In the genomic region with DNA sequence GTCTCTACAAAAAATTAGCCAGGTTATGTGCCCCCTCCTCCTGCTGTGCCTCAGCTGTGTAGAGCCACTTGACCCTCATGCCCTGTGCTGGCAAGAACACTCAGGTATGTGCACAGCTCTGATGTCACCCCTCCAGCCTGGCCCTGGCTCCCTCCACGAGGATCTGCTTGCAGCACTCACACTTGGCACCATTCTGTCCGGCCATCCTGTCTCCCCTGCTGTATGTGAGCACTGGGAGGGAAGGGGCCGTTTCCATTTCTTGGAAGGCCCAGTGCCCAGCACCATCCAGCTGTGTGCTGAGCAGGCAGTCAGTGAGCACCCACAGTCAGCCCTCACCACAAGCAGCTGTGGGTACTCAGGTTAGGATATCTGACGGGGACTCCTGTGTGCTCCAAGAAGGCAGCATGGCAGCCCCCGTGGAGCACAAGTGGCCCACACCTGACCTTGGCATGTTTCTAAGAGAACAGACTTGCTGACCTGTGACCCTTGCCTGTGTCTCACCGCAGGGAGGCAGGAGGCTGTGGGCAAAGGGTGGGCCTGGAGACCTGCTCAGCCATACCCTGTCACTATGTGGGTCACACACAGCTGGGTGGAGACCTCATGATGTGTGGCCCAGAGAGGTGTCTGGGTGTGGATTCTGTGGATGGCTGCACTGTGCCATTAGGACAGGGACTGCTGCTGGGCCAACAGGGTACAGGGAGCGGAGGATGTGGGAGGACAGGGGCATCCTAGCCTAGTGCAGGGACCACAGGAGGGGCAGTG, we compare ENCODE assay signal across 1 cellular context.
TF ChIP-seq lines count a peak whose summit lies in the region.

No MANE protein-coding gene starts in this region.

TF ChIP-seq in GM23338, 12 proteins besides CTCF, POLR2A, EP300 and RAD21:
- TF ChIP-seq, protein P1, sequence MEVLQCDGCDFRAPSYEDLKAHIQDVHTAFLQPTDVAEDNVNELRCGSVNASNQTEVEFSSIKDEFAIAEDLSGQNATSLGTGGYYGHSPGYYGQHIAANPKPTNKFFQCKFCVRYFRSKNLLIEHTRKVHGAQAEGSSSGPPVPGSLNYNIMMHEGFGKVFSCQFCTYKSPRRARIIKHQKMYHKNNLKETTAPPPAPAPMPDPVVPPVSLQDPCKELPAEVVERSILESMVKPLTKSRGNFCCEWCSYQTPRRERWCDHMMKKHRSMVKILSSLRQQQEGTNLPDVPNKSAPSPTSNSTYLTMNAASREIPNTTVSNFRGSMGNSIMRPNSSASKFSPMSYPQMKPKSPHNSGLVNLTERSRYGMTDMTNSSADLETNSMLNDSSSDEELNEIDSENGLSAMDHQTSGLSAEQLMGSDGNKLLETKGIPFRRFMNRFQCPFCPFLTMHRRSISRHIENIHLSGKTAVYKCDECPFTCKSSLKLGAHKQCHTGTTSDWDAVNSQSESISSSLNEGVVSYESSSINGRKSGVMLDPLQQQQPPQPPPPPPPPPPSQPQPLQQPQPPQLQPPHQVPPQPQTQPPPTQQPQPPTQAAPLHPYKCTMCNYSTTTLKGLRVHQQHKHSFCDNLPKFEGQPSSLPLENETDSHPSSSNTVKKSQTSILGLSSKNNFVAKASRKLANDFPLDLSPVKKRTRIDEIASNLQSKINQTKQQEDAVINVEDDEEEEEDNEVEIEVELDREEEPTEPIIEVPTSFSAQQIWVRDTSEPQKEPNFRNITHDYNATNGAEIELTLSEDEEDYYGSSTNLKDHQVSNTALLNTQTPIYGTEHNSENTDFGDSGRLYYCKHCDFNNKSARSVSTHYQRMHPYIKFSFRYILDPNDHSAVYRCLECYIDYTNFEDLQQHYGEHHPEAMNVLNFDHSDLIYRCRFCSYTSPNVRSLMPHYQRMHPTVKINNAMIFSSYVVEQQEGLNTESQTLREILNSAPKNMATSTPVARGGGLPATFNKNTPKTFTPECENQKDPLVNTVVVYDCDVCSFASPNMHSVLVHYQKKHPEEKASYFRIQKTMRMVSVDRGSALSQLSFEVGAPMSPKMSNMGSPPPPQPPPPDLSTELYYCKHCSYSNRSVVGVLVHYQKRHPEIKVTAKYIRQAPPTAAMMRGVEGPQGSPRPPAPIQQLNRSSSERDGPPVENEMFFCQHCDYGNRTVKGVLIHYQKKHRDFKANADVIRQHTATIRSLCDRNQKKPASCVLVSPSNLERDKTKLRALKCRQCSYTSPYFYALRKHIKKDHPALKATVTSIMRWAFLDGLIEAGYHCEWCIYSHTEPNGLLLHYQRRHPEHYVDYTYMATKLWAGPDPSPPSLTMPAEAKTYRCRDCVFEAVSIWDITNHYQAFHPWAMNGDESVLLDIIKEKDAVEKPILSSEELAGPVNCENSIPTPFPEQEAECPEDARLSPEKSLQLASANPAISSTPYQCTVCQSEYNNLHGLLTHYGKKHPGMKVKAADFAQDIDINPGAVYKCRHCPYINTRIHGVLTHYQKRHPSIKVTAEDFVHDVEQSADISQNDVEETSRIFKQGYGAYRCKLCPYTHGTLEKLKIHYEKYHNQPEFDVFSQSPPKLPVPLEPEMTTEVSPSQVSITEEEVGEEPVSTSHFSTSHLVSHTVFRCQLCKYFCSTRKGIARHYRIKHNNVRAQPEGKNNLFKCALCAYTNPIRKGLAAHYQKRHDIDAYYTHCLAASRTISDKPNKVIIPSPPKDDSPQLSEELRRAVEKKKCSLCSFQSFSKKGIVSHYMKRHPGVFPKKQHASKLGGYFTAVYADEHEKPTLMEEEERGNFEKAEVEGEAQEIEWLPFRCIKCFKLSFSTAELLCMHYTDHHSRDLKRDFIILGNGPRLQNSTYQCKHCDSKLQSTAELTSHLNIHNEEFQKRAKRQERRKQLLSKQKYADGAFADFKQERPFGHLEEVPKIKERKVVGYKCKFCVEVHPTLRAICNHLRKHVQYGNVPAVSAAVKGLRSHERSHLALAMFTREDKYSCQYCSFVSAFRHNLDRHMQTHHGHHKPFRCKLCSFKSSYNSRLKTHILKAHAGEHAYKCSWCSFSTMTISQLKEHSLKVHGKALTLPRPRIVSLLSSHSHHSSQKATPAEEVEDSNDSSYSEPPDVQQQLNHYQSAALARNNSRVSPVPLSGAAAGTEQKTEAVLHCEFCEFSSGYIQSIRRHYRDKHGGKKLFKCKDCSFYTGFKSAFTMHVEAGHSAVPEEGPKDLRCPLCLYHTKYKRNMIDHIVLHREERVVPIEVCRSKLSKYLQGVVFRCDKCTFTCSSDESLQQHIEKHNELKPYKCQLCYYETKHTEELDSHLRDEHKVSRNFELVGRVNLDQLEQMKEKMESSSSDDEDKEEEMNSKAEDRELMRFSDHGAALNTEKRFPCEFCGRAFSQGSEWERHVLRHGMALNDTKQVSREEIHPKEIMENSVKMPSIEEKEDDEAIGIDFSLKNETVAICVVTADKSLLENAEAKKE (CRISPR knock-in tag; IDR thresholded peaks at IDR 0.05), result no peak
- TF ChIP-seq POLR2AphosphoS5 (IDR thresholded peaks at IDR 0.05; ENCODE audit: low read depth) (no peak), JUNB (IDR thresholded peaks at IDR 0.05; ENCODE audit: unreplicated experiment) (no peak), NANOG (IDR thresholded peaks at IDR 0.05; ENCODE audit: borderline replicate concordance) (no peak), EZH2phosphoT487 (IDR thresholded peaks at IDR 0.05; ENCODE audit: unreplicated experiment) (no peak), STAT1 (IDR thresholded peaks at IDR 0.05; ENCODE audit: unreplicated experiment) (no peak), ZNF114 (CRISPR knock-in tag; IDR thresholded peaks at IDR 0.05) (no peak), EZH2 (IDR thresholded peaks at IDR 0.05; ENCODE audit: low read depth, unreplicated experiment) (no peak), CREB1 (CRISPR knock-in tag; IDR thresholded peaks at IDR 0.05; ENCODE audit: low read depth) (no peak), ZNF331 (CRISPR knock-in tag; IDR thresholded peaks at IDR 0.05; ENCODE audit: low read depth) (no peak)
- TF ChIP-seq, protein P2, sequence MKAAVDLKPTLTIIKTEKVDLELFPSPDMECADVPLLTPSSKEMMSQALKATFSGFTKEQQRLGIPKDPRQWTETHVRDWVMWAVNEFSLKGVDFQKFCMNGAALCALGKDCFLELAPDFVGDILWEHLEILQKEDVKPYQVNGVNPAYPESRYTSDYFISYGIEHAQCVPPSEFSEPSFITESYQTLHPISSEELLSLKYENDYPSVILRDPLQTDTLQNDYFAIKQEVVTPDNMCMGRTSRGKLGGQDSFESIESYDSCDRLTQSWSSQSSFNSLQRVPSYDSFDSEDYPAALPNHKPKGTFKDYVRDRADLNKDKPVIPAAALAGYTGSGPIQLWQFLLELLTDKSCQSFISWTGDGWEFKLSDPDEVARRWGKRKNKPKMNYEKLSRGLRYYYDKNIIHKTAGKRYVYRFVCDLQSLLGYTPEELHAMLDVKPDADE (IDR thresholded peaks at IDR 0.05), result no peak
- TF ChIP-seq, protein P3, sequence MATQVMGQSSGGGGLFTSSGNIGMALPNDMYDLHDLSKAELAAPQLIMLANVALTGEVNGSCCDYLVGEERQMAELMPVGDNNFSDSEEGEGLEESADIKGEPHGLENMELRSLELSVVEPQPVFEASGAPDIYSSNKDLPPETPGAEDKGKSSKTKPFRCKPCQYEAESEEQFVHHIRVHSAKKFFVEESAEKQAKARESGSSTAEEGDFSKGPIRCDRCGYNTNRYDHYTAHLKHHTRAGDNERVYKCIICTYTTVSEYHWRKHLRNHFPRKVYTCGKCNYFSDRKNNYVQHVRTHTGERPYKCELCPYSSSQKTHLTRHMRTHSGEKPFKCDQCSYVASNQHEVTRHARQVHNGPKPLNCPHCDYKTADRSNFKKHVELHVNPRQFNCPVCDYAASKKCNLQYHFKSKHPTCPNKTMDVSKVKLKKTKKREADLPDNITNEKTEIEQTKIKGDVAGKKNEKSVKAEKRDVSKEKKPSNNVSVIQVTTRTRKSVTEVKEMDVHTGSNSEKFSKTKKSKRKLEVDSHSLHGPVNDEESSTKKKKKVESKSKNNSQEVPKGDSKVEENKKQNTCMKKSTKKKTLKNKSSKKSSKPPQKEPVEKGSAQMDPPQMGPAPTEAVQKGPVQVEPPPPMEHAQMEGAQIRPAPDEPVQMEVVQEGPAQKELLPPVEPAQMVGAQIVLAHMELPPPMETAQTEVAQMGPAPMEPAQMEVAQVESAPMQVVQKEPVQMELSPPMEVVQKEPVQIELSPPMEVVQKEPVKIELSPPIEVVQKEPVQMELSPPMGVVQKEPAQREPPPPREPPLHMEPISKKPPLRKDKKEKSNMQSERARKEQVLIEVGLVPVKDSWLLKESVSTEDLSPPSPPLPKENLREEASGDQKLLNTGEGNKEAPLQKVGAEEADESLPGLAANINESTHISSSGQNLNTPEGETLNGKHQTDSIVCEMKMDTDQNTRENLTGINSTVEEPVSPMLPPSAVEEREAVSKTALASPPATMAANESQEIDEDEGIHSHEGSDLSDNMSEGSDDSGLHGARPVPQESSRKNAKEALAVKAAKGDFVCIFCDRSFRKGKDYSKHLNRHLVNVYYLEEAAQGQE (IDR thresholded peaks at IDR 0.05; ENCODE audit: unreplicated experiment), result no peak
